7 cellular contexts compared by ENCODE assay signal in the genomic region with DNA sequence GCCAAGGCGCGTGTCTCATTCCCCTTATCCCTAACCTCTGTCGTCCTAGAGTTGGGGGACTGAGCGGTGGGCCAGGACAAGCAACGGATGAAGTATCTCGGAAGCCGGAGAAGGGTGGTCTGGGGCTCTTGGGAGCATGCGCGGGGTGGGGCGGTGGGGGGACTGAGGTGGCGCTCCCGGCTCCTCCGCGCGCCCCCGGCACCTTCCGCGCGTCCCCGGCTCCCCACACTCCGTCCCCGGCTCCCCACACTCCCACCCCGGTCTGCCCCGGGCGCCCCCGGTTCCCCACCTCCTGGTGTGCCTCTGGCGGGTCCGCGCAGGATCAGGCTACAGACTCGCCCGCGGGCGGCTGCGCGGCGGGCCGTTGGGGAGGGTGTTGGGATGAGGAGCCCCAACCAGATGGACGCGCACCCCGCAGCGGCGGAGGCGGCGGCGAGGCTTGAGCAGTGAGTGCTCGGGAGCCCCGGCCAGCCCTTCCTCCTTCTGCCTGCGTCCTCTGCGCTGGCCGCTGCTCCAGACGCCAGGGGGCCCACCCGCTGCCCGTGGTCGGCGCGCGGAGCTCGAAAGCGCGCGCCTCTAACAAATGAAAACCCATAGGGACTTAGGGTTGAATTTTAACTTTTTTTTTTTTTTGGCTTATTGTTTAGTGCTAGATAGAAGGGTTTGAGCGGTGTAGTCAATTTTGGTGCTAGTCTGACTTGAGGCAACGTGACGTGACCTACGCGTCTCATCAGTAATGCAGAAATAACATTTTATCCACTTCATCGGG. TPM values are rescaled to one million over a fixed set of nuclear protein-coding genes. Genes with fewer than 3 reads are reported as not detected.
DNase-seq lines count a peak whose midpoint lies in the region; ATAC-seq and TF ChIP-seq lines count a peak whose summit lies in the region.

No MANE protein-coding gene starts in this region.

- no peaks in the 10 kb centered on the region for H3K79me2 ChIP-seq in mesendoderm (ENCODE audit: control insufficient read depth, insufficient read depth, low read length)

- peak overlapping the region; percentile 97 for H4K8ac ChIP-seq in mesendoderm (ENCODE audit: low read depth, low read length)

- no peak overlapping the region for H3K27ac ChIP-seq in duodenal mucosa (ENCODE audit: low read depth, low read length)
- no peak overlapping the region for H3K27ac ChIP-seq in mesendoderm (ENCODE audit: low read depth, low read length)

- H2BK15ac ChIP-seq in mesendoderm (replicated peaks; ENCODE audit: low read depth), result peak overlapping the region; percentile 79

- no peak overlapping the region for H2BK5ac ChIP-seq in mesendoderm (ENCODE audit: low read length)

- no peak overlapping the region for H4K5ac ChIP-seq in mesendoderm (ENCODE audit: low read length)

- H3K4me3 ChIP-seq in duodenal mucosa (ENCODE audit: low read depth in 1 of 2, low read length in 2 of 2) (peak overlapping the region; percentile 30 to 46), mesendoderm (ENCODE audit: low read length) (peak overlapping the region; percentile 51)

- H2AK5ac ChIP-seq in mesendoderm (ENCODE audit: low read length), result no peak overlapping the region

- H3K36me3 ChIP-seq in duodenal mucosa (ENCODE audit: control insufficient read depth in 1 of 2, insufficient read depth in 2 of 2, low read length in 2 of 2), result no peaks in the 10 kb centered on the region
- no peaks in the 10 kb centered on the region for H3K36me3 ChIP-seq in mesendoderm (ENCODE audit: control insufficient read depth, insufficient read depth, low read length)

- H3K56ac ChIP-seq in mesendoderm (ENCODE audit: low read length), result peak overlapping the region; percentile 87

- peak overlapping the region; percentile 97 for H3K4ac ChIP-seq in mesendoderm (ENCODE audit: low read depth, low read length)

- peak overlapping the region; percentile 99 for H2BK120ac ChIP-seq in mesendoderm (ENCODE audit: low read depth, low read length)

- peak overlapping the region; percentile 68 for H3K4me2 ChIP-seq in mesendoderm (ENCODE audit: low read length)

- in situ Hi-C loops in GM18951 (cut with MboI; ENCODE audit: low sequenced_read_pairs, unreplicated experiment), result no loop called here

- H3K9ac ChIP-seq in duodenal mucosa (ENCODE audit: low read depth in 1 of 2, low read length in 2 of 2) (no peak overlapping the region), mesendoderm (ENCODE audit: low read length) (peak overlapping the region; percentile 73)

- TF ChIP-seq POLR2A in GM18951 (IDR thresholded peaks at IDR 0.05; ENCODE audit: extremely low read depth, insufficient read depth, insufficient read length), result peak; percentile 42

- peak; percentile 7 for DNase-seq in NCI-H524 treated with DMSO at 0.1 percent for 48 hours (lab: John Stamatoyannopoulos, UW)
- DNase-seq in mesendoderm, result peak; percentile 73
- no peak for DNase-seq in 8988T

- H3K23ac ChIP-seq in mesendoderm (ENCODE audit: low read length), result peak overlapping the region; percentile 33

- ATAC-seq in HG03175 (IDR thresholded peaks at IDR 0.05; ENCODE audit: unreplicated experiment) (no peak), HG03571 (IDR thresholded peaks at IDR 0.05; ENCODE audit: unreplicated experiment) (no peak)

- WGBS in mesendoderm (ENCODE audit: extremely low coverage, insufficient coverage, low lambda C conversion rate), result no CpG with 5 or more reads among the region's 67 CpGs

- no peaks in the 10 kb centered on the region for H3K9me3 ChIP-seq in duodenal mucosa (ENCODE audit: control insufficient read depth in 1 of 2, low read length in 2 of 2)

- H3K4me1 ChIP-seq in duodenal mucosa (ENCODE audit: control insufficient read depth in 1 of 2, insufficient read depth in 2 of 2, low read length in 2 of 2), result no peaks in the 10 kb centered on the region
- H3K4me1 ChIP-seq in mesendoderm (ENCODE audit: control insufficient read depth, low read depth, low read length), result no peaks in the 10 kb centered on the region

- no peaks in the 10 kb centered on the region for H3K79me1 ChIP-seq in mesendoderm (ENCODE audit: low read length)

- H3K18ac ChIP-seq in mesendoderm (ENCODE audit: low read length), result peak overlapping the region; percentile 96

- H3K27me3 ChIP-seq in duodenal mucosa (ENCODE audit: control insufficient read depth in 1 of 2, insufficient read depth in 2 of 2, low read length in 2 of 2), result peaks cover 15% of the 10 kb centered on the region in 2 donors
- no peaks in the 10 kb centered on the region for H3K27me3 ChIP-seq in mesendoderm (ENCODE audit: insufficient read depth, low read length, poor library complexity)

RNA-seq across cellular contexts. Expression of a gene that starts 5.6 kb away (rescaled TPM):
- 1.4 TPM for polyA plus RNA-seq in mesendoderm (2013, experiment 1 of 2)
- 1.3 TPM for polyA plus RNA-seq in mesendoderm (2013, experiment 2 of 2)

RNA-seq across cellular contexts. Expression of a gene that starts 50.2 kb away (rescaled TPM):
- 0.03 TPM for polyA plus RNA-seq in mesendoderm (2013, experiment 1 of 2)
- 0.03 TPM for polyA plus RNA-seq in mesendoderm (2013, experiment 2 of 2)
